ENCODE assay signal across 11 cellular contexts in genomic region chr17:69415431-69415830, GRCh38. TPM values are rescaled to one million over a fixed set of nuclear protein-coding genes. Genes with fewer than 3 reads are reported as not detected.
DNase-seq lines count a peak whose midpoint lies in the region; ATAC-seq, FAIRE-seq and TF ChIP-seq lines count a peak whose summit lies in the region.
"Had no signal": no experiment of that assay in that cellular context is flagged by ENCODE, and none has a peak within 500 bp of the region (broad histone marks: within the 10 kb centered on the region; RNA-seq: fewer than 3 reads in every experiment).

No MANE protein-coding gene starts in this region.

- H3K4me1 ChIP-seq in kidney (ENCODE audit: control insufficient read depth in 1 of 2, insufficient read depth in 1 of 2, low read depth in 1 of 2, low read length in 2 of 2) (peaks cover 5 to 11% of the 10 kb centered on the region in 2 donors), subcutaneous abdominal adipose tissue (ENCODE audit: control insufficient read depth in 5 of 5, insufficient read depth in 5 of 5, low read length in 5 of 5) (peaks cover 6 to 39% (median 33%) of the 10 kb centered on the region in 5 donors)

- TF ChIP-seq CTCF in VCaP (conservative IDR thresholded peaks at IDR 0.05) (no peak), kidney (IDR thresholded peaks at IDR 0.05; ENCODE audit: borderline replicate concordance, extremely low read depth, insufficient read depth) (no peak)

- H3K9me3 ChIP-seq in kidney (ENCODE audit: control insufficient read depth in 1 of 2, low read length in 2 of 2) (no peaks in the 10 kb centered on the region), subcutaneous abdominal adipose tissue (ENCODE audit: control insufficient read depth in 5 of 5, low read length in 5 of 5) (peaks cover 0 to 2% (median 0%) of the 10 kb centered on the region in 5 donors)

- no peaks in the 10 kb centered on the region for H3K27me3 ChIP-seq in subcutaneous abdominal adipose tissue (ENCODE audit: control insufficient read depth in 5 of 5, insufficient read depth in 4 of 5, low read length in 5 of 5)

- H3K36me3 ChIP-seq in kidney (ENCODE audit: control insufficient read depth in 1 of 2, insufficient read depth in 2 of 2, low read length in 2 of 2) (no peaks in the 10 kb centered on the region), subcutaneous abdominal adipose tissue (ENCODE audit: control insufficient read depth in 5 of 5, insufficient read depth in 5 of 5, low read length in 5 of 5) (no peaks in the 10 kb centered on the region)

- H3K27ac ChIP-seq in VCaP (peak overlapping the region; percentile 69), kidney (ENCODE audit: low read depth in 2 of 2, low read length in 2 of 2) (no peak overlapping the region), subcutaneous abdominal adipose tissue (ENCODE audit: low read depth, low read length) (no peak overlapping the region)

- DNase-seq in GM12891 (ENCODE audit: insufficient read length, low spot score) (no peak), kidney (no peak), NCI-H748 treated with DMSO at 0.1 percent for 48 hours (lab: John Stamatoyannopoulos, UW) (no peak), NCI-H1930 (lab: John Stamatoyannopoulos, UW) (no peak)
- DNase-seq: GDM1, NCI-H2029 had no signal

- peak overlapping the region; percentile 85 to 98 for H3K4me3 ChIP-seq in kidney (ENCODE audit: low read length in 2 of 2)
- H3K4me3 ChIP-seq in subcutaneous abdominal adipose tissue (ENCODE audit: low read depth in 1 of 5, low read length in 5 of 5), result peak overlapping the region; percentile 73 to 99 (median 96)

- no peak overlapping the region for H3K9ac ChIP-seq in kidney (ENCODE audit: low read length in 2 of 2)
- peak overlapping the region in 3 of 5 donors; percentile 17 to 37 (median 30) for H3K9ac ChIP-seq in subcutaneous abdominal adipose tissue (ENCODE audit: low read length in 5 of 5)

- intact Hi-C loops in kidney (cut with DNase I), result no loop called here

- FAIRE-seq in GM12891 (lab: Jason Lieb, UNC) (peak; percentile 54), kidney (lab: Jason Lieb, UNC) (no peak)
- FAIRE-seq: islet of Langerhans had no signal

- no peak for ATAC-seq in HG03342 (IDR thresholded peaks at IDR 0.05; ENCODE audit: unreplicated experiment)
- ATAC-seq in GM18873 (IDR thresholded peaks at IDR 0.05; ENCODE audit: low FRiP score, unreplicated experiment), result no peak

- no peak for TF ChIP-seq POLR2A in GM12891 (IDR thresholded peaks at IDR 0.05; ENCODE audit: low read depth, low read length)

TF ChIP-seq in GM12891, 5 proteins besides CTCF, POLR2A, EP300 and RAD21:
- no peak for TF ChIP-seq TAF1 (IDR thresholded peaks at IDR 0.05; ENCODE audit: low read depth, low read length)
- TF ChIP-seq POU2F2 (IDR thresholded peaks at IDR 0.05; ENCODE audit: low read depth, low read length), result no peak
- no peak for TF ChIP-seq SPI1 (IDR thresholded peaks at IDR 0.05; ENCODE audit: low read depth, low read length)
- no peak for TF ChIP-seq PAX5 (IDR thresholded peaks at IDR 0.05; ENCODE audit: insufficient read depth, low read length, severe bottlenecking)
- no peak for TF ChIP-seq POLR2AphosphoS5 (IDR thresholded peaks at IDR 0.05; ENCODE audit: low read depth, low read length)

RNA-seq across cellular contexts. Expression of gene MAP2K6, which starts 0.9 kb away (rescaled TPM):
- polyA plus RNA-seq in GM12891 (2012; ENCODE audit: low read depth, missing spikeins), result 37.5 TPM
- 8.6 TPM for total RNA-seq in kidney
- polyA plus RNA-seq in kidney (ENCODE audit: insufficient read depth, low read depth, low replicate concordance), result 10.2 TPM

Comparison
In these comparisons a context has a peak if more than half of its experiments do, and no peak if none do; other contexts are left out.
1. H3K9ac ChIP-seq: peak in subcutaneous abdominal adipose tissue (3 of 5); none in kidney (0 of 2).